13 cellular contexts compared by ENCODE assay signal in the genomic region with DNA sequence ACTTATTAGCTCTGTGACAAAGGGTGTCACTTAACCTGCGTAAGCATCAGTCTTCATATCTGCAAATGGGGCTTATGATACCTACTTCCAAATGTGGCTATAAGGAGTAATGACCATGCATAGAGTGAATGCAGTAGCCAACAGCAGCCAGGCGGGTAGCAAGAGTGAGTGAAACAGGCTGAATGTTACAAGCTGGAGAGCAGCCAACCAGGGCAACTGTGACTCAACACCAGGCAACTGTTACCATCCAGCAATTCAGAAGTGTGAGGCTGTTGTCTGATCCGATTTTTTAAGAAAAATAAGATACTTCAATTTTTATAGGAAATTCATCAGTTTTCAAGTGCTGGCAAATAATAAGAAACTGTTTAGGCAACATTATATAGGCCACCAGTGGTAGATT.
A peak's percentile ranks its signal among the peaks of the same experiment; 100 is the strongest.
DNase-seq lines count a peak whose midpoint lies in the region; ATAC-seq and TF ChIP-seq lines count a peak whose summit lies in the region.
"Had no signal": no experiment of that assay in that cellular context is flagged by ENCODE, and none has a peak within 500 bp of the region (broad histone marks: within the 10 kb centered on the region; RNA-seq: fewer than 3 reads in every experiment).

No MANE protein-coding gene starts in this region.

- H3K9me3 ChIP-seq in GM23248 (ENCODE audit: low read depth), result no peaks in the 10 kb centered on the region

- no peaks in the 10 kb centered on the region for H3K79me2 ChIP-seq in GM23248 (ENCODE audit: insufficient read depth)

- peaks cover 5% of the 10 kb centered on the region; the same call in 1 of the 2 replicates for H3K36me3 ChIP-seq in GM23248 (ENCODE audit: low read depth)

- no peak overlapping the region for H3K9ac ChIP-seq in GM23248

- H3K4me1 ChIP-seq in GM23248 (ENCODE audit: insufficient read depth), result 0 out of 2 replicates have a peak, but pooled peaks cover 9% of the 10 kb centered on the region
- H3K4me1 ChIP-seq: tibial nerve had no signal

- H3K27me3 ChIP-seq in GM23248 (replicated peaks; ENCODE audit: insufficient read depth), result no peaks in the 10 kb centered on the region
- H3K27me3 ChIP-seq: tibial nerve had no signal

- TF ChIP-seq CTCF in fibroblast of mammary gland (conservative IDR thresholded peaks at IDR 0.05; ENCODE audit: control insufficient read depth, insufficient read depth, low read depth, low read length), result no peak
- no peak for TF ChIP-seq CTCF in coronary artery (IDR thresholded peaks at IDR 0.05)

- WGBS in GM23248 (ENCODE audit: low coverage in 1 of 2, low lambda C conversion rate in 2 of 2, missing lambda C conversion rate in 2 of 2), 2 experiments, result 19 to 33% methylated on average over 3 of the region's 3 CpGs

- H3K9me2 ChIP-seq in GM23248 (ENCODE audit: insufficient read depth), result no peaks in the 10 kb centered on the region

- H3K4me2 ChIP-seq in GM23248 (ENCODE audit: unreplicated experiment), result peak overlapping the region; percentile 17

- peak; percentile 98 for ATAC-seq in SK-N-SH treated with all-trans-retinoic acid at 6 μM for 48 hours
- ATAC-seq: left lobe of liver had no signal

- H3F3A ChIP-seq in GM23248 (ENCODE audit: insufficient read depth), result 0 out of 2 replicates have a peak, but pooled peaks cover 6% of the 10 kb centered on the region

- DNase-seq in GM23248 (peak; percentile 91), fibroblast of mammary gland (ENCODE audit: low read depth) (peak; percentile 70), renal cortical epithelial cell (ENCODE audit: low read depth) (peak; percentile 71), iPS-NIHi7 (ENCODE audit: extremely low spot score) (no peak), SK-N-DZ (ENCODE audit: low spot score) (no peak), coronary artery (ENCODE audit: low spot score) (no peak), D341Med (ENCODE audit: low spot score) (no peak)
- DNase-seq: activated CD8-positive, alpha-beta memory T cell treated with anti-CD3 and anti-CD28 coated beads, Interleukin-2, amount 50 U/mL, for 4 hours; COR-L47; cortex of kidney had no signal

- H2AFZ ChIP-seq in GM23248, result no peak overlapping the region

- in situ Hi-C loops in GM23248 (cut with MboI), result no loop called here

- H4K20me1 ChIP-seq in GM23248 (ENCODE audit: insufficient read depth), result no peaks in the 10 kb centered on the region; the same call in 1 of the 2 replicates

- no peak overlapping the region for H3K27ac ChIP-seq in GM23248
- H3K27ac ChIP-seq in coronary artery, result no peak overlapping the region
- H3K27ac ChIP-seq: tibial nerve had no signal

- no peak overlapping the region for H3K4me3 ChIP-seq in GM23248
- no peak overlapping the region for H3K4me3 ChIP-seq in fibroblast of mammary gland (ENCODE audit: control insufficient read depth, low read depth, low read length)
- H3K4me3 ChIP-seq in coronary artery, result no peak overlapping the region
- H3K4me3 ChIP-seq: tibial nerve had no signal

TF ChIP-seq in SK-N-SH treated with all-trans-retinoic acid at 6 μM for 48 hours, 23 proteins besides CTCF, POLR2A, EP300 and RAD21:
- no peak for TF ChIP-seq GLIS3 (CRISPR knock-in tag; IDR thresholded peaks at IDR 0.05)
- TF ChIP-seq RARB (CRISPR knock-in tag; IDR thresholded peaks at IDR 0.05), result no peak
- TF ChIP-seq OSR1 (CRISPR knock-in tag; IDR thresholded peaks at IDR 0.05), result no peak
- TF ChIP-seq TOX (CRISPR knock-in tag; IDR thresholded peaks at IDR 0.05; ENCODE audit: borderline replicate concordance), result no peak
- TF ChIP-seq, protein P1, sequence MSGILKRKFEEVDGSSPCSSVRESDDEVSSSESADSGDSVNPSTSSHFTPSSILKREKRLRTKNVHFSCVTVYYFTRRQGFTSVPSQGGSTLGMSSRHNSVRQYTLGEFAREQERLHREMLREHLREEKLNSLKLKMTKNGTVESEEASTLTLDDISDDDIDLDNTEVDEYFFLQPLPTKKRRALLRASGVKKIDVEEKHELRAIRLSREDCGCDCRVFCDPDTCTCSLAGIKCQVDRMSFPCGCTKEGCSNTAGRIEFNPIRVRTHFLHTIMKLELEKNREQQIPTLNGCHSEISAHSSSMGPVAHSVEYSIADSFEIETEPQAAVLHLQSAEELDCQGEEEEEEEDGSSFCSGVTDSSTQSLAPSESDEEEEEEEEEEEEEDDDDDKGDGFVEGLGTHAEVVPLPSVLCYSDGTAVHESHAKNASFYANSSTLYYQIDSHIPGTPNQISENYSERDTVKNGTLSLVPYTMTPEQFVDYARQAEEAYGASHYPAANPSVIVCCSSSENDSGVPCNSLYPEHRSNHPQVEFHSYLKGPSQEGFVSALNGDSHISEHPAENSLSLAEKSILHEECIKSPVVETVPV (CRISPR knock-in tag; IDR thresholded peaks at IDR 0.05), result no peak
- no peak for TF ChIP-seq ZC3H10 (CRISPR knock-in tag; IDR thresholded peaks at IDR 0.05)
- no peak for TF ChIP-seq ZNF8 (CRISPR knock-in tag; IDR thresholded peaks at IDR 0.05)
- no peak for TF ChIP-seq BACH2 (CRISPR knock-in tag; IDR thresholded peaks at IDR 0.05; ENCODE audit: borderline replicate concordance)
- TF ChIP-seq ZFP30 (CRISPR knock-in tag; IDR thresholded peaks at IDR 0.05), result no peak
- TF ChIP-seq ZFP3 (CRISPR knock-in tag; IDR thresholded peaks at IDR 0.05), result no peak
- no peak for TF ChIP-seq ZNF70 (CRISPR knock-in tag; IDR thresholded peaks at IDR 0.05)
- no peak for TF ChIP-seq CSDC2 (CRISPR knock-in tag; IDR thresholded peaks at IDR 0.05)
- no peak for TF ChIP-seq ISL1 (CRISPR knock-in tag; IDR thresholded peaks at IDR 0.05)

Comparison
In these comparisons a context has a peak if more than half of its experiments do, and no peak if none do; other contexts are left out.
1. DNase-seq: peak in GM23248 (single experiment), fibroblast of mammary gland (single experiment) and renal cortical epithelial cell (single experiment); none in iPS-NIHi7 (single experiment), SK-N-DZ (single experiment), coronary artery (single experiment) and D341Med (single experiment).